In genomic region chr4:81555489-81555888, GRCh38 we compare ENCODE assay signal across 17 cellular contexts.
"Had no signal": no experiment of that assay in that cellular context is flagged by ENCODE, and none has a peak within 500 bp of the region (broad histone marks: within the 10 kb centered on the region; RNA-seq: fewer than 3 reads in every experiment).

No MANE protein-coding gene starts in this region.

- H3K9me3 Mint-ChIP-seq: central memory CD8-positive, alpha-beta T cell had no signal

- DNase-seq: activated CD4-positive, alpha-beta T cell treated with anti-CD3 and anti-CD28 coated beads for 1 hour; activated CD4-positive, alpha-beta T cell treated with anti-CD3 and anti-CD28 coated beads, Interleukin-2, amount 50 U/mL, for 4 hours; activated naive CD4-positive, alpha-beta T cell treated with anti-CD3 and anti-CD28 coated beads, Interleukin-2, amount 50 U/mL, for 16 hours; activated T-cell treated with anti-CD3 and anti-CD28 coated beads, Interleukin-2, amount 50 U/mL, for 24 hours; brain microvascular endothelial cell; effector CD8-positive, alpha-beta T cell; foreskin keratinocyte; mesenchymal stem cell; natural killer cell; posterior cingulate gyrus; stimulated activated CD4-positive, alpha-beta T cell treated with anti-CD3 and anti-CD28 coated beads, Interleukin-15, amount 100 ng/mL, for 24 hours; stimulated activated CD4-positive, alpha-beta T cell treated with anti-CD3 and anti-CD28 coated beads, Interleukin-4, amount 100 ng/mL, for 1 hour; stimulated activated naive B cell treated with anti-CD40 and anti-IgM and Interleukin-4, amounts not matched to agents 10 μg/mL and 1 μg/mL and 100 μg/mL, for 72 hours; substantia nigra; T-cell; upper lobe of left lung had no signal

- H3K27me3 ChIP-seq: brain microvascular endothelial cell, foreskin keratinocyte, upper lobe of left lung had no signal

- H3K27ac ChIP-seq: brain microvascular endothelial cell, foreskin keratinocyte, upper lobe of left lung had no signal

- H3K4me1 Mint-ChIP-seq: central memory CD8-positive, alpha-beta T cell; natural killer cell had no signal

- H3K36me3 ChIP-seq: brain microvascular endothelial cell, upper lobe of left lung had no signal

- H3K4me3 ChIP-seq: upper lobe of left lung had no signal

- H3K27me3 Mint-ChIP-seq: activated T-cell treated with anti-CD3 and anti-CD28 coated beads, Interleukin-2, amount 50 U/mL, for 24 hours; central memory CD8-positive, alpha-beta T cell; stimulated activated naive B cell treated with anti-CD40 and anti-IgM and Interleukin-4, amounts not matched to agents 10 μg/mL and 1 μg/mL and 100 μg/mL, for 72 hours; T-cell had no signal

- H3K36me3 Mint-ChIP-seq: natural killer cell, T-cell had no signal

- H3K4me3 Mint-ChIP-seq: activated T-cell treated with anti-CD3 and anti-CD28 coated beads, Interleukin-2, amount 50 U/mL, for 24 hours; central memory CD8-positive, alpha-beta T cell; natural killer cell; stimulated activated naive B cell treated with anti-CD40 and anti-IgM and Interleukin-4, amounts not matched to agents 10 μg/mL and 1 μg/mL and 100 μg/mL, for 72 hours; T-cell had no signal

- H3K27ac Mint-ChIP-seq: activated T-cell treated with anti-CD3 and anti-CD28 coated beads, Interleukin-2, amount 50 U/mL, for 24 hours; natural killer cell; stimulated activated naive B cell treated with anti-CD40 and anti-IgM and Interleukin-4, amounts not matched to agents 10 μg/mL and 1 μg/mL and 100 μg/mL, for 72 hours had no signal

- H3K9me3 ChIP-seq: upper lobe of left lung had no signal

- ATAC-seq: foreskin keratinocyte; natural killer cell; stimulated activated naive B cell treated with anti-CD40 and anti-IgM and Interleukin-4, amounts not matched to agents 10 μg/mL and 1 μg/mL and 100 μg/mL, for 72 hours; T-cell had no signal
